ENCODE assay signal across 8 cellular contexts in the genomic region with DNA sequence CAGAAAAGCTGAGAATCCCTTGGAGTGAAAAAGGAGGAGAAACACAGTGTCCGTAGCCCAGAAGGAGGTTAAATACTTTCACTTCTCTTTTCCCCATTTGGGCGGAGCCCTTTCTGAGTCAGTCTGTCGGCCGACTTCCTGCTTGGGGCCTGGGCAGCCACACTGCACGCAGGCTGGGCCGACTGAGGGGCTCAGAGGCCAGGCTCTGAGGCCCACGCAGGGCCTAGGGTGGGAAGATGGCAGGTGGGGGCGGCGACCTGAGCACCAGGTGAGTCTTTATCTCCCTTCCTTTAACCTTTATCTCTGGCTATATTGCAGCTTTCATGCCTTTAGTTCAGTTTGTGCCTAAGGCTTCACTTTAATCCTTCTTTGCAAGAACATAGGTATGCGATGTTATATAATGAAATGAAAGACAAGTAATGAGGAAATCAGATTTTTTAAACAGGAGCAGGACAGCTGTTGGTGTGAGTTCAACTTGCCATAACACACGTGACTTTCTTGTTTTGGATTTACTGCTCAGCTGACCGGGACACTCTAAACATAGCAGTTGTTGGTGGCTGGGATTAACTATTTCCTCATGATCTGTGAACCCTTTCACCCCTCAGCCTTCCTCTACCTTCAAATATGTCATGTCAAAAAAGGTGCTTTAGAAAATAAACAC. TPM values are rescaled to one million over a fixed set of nuclear protein-coding genes. Genes with fewer than 3 reads are reported as not detected.
A peak's percentile ranks its signal among the peaks of the same experiment; 100 is the strongest.
DNase-seq lines count a peak whose midpoint lies in the region; ATAC-seq, FAIRE-seq and TF ChIP-seq lines count a peak whose summit lies in the region.

A gene (plus strand): TSS at position 141 of the 661 bp plus-strand sequence. CDS start 96 bp downstream, at position 237.

- peaks cover 52% of the 10 kb centered on the region for H3K79me2 ChIP-seq in OCI-LY3 (ENCODE audit: low read length)

- intact Hi-C loops in pancreas (cut with DNase I): no loop called here

- H3K4me1 ChIP-seq in OCI-LY3 (ENCODE audit: low read length): peaks cover 27% of the 10 kb centered on the region
- peaks cover 13 to 29% (median 27%) of the 10 kb centered on the region in 3 donors for H3K4me1 ChIP-seq in pancreas
- peaks cover 3 to 76% (median 23%) of the 10 kb centered on the region in 4 donors for H3K4me1 ChIP-seq in tibial nerve

- ATAC-seq in GM18505 (IDR thresholded peaks at IDR 0.05; ENCODE audit: unreplicated experiment) (peak; percentile 72), HG02884 (IDR thresholded peaks at IDR 0.05; ENCODE audit: unreplicated experiment) (peak; percentile 68), pancreas (peak; percentile 83 to 90 (median 86))

- no peak within 1 kb of the TSS for H3K4me3 Mint-ChIP-seq in glutamatergic neuron (ENCODE audit: unreplicated experiment)

- no peak for FAIRE-seq in pancreas (lab: Jason Lieb, UNC)

- DNase-seq in activated T-cell treated with anti-CD3 and anti-CD28 coated beads for 4 hours: peak; percentile 70
- DNase-seq in fibroblast of gingiva (ENCODE audit: low read depth): peak; percentile 75
- DNase-seq in pancreas: peak; percentile 68 to 86 (median 76)
- DNase-seq in tibial nerve (ENCODE audit: low spot score in 2 of 2): peak; percentile 52 to 75
- no peak for DNase-seq in glutamatergic neuron

- no peak within 1 kb of the TSS for H3K27ac Mint-ChIP-seq in glutamatergic neuron (ENCODE audit: unreplicated experiment)

- no peaks in the 10 kb centered on the region for H3K9me3 ChIP-seq in OCI-LY3 (ENCODE audit: insufficient read depth, low read length)
- H3K9me3 ChIP-seq in pancreas: no peaks in the 10 kb centered on the region
- H3K9me3 ChIP-seq in tibial nerve: no peaks in the 10 kb centered on the region

- H3K4me3 ChIP-seq in OCI-LY3 (ENCODE audit: low read length) (peak within 1 kb of the TSS; percentile 86), pancreas (peak within 1 kb of the TSS; percentile 24 to 54 (median 42)), tibial nerve (peak within 1 kb of the TSS; percentile 38 to 63 (median 54))

- H3K27me3 ChIP-seq in OCI-LY3 (ENCODE audit: low read depth, low read length): no peaks in the 10 kb centered on the region
- no peaks in the 10 kb centered on the region for H3K27me3 ChIP-seq in pancreas
- H3K27me3 ChIP-seq in tibial nerve: no peaks in the 10 kb centered on the region

- no peaks in the 10 kb centered on the region for H3K36me3 Mint-ChIP-seq in glutamatergic neuron (ENCODE audit: unreplicated experiment)

- TF ChIP-seq EP300 in tibial nerve (IDR thresholded peaks at IDR 0.05): peak in 1 of 2 donors; percentile 93

- TF ChIP-seq POLR2A in GM18505 (IDR thresholded peaks at IDR 0.05; ENCODE audit: borderline replicate concordance, extremely low read depth, insufficient read depth, insufficient read length): peak; percentile 95
- peak; percentile 57 to 63 for TF ChIP-seq POLR2A in tibial nerve (IDR thresholded peaks at IDR 0.05)

- H4K20me1 ChIP-seq in OCI-LY3 (ENCODE audit: insufficient read depth, low read length): peaks cover 32% of the 10 kb centered on the region; the same call in 1 of the 2 replicates

- whole genome bisulfite sequencing in pancreas, 2 donors: 1% methylated on average over 12 of the region's 12 CpGs
- WGBS in tibial nerve, 2 donors: 7 to 8% methylated on average over 12 of the region's 12 CpGs

- H3K9me3 Mint-ChIP-seq in glutamatergic neuron (ENCODE audit: unreplicated experiment): peaks cover 1% of the 10 kb centered on the region

- H3K27ac ChIP-seq in OCI-LY3 (ENCODE audit: low read length) (peak within 1 kb of the TSS; percentile 90), pancreas (peak within 1 kb of the TSS; percentile 81 to 96 (median 88)), tibial nerve (peak within 1 kb of the TSS; percentile 84 to 98 (median 91))

- H3K36me3 ChIP-seq in OCI-LY3 (replicated peaks; ENCODE audit: low read depth, low read length): peaks cover 15% of the 10 kb centered on the region
- no peaks in the 10 kb centered on the region for H3K36me3 ChIP-seq in pancreas
- H3K36me3 ChIP-seq in tibial nerve: no peaks in the 10 kb centered on the region

- TF ChIP-seq CTCF in OCI-LY3 (IDR thresholded peaks at IDR 0.05; ENCODE audit: low read depth, low read length) (no peak), pancreas (IDR thresholded peaks at IDR 0.05) (no peak), tibial nerve (IDR thresholded peaks at IDR 0.05) (no peak), glutamatergic neuron (IDR thresholded peaks at IDR 0.05; ENCODE audit: partially characterized antibody, unreplicated experiment) (no peak)

- peak within 1 kb of the TSS; percentile 90 for H3K9ac ChIP-seq in OCI-LY3 (ENCODE audit: low read length)

- peaks cover 5% of the 10 kb centered on the region for H3K27me3 Mint-ChIP-seq in glutamatergic neuron (ENCODE audit: unreplicated experiment)

- peak within 1 kb of the TSS; percentile 94 for H3K4me2 ChIP-seq in OCI-LY3 (ENCODE audit: low read length)

- no peak within 1 kb of the TSS for H2AFZ ChIP-seq in OCI-LY3 (ENCODE audit: low read depth, low read length)

- H3K4me1 Mint-ChIP-seq in glutamatergic neuron (ENCODE audit: low read depth, unreplicated experiment): no peaks in the 10 kb centered on the region

RNA-seq across cellular contexts. Expression of the gene that starts here (rescaled TPM):
- total RNA-seq in pancreas (10 to 100 TPM; 30.7 to 66.8 (median 42.2) TPM), tibial nerve (100 to 1,000 TPM in 2 of 4 donors, 10 to 100 TPM in 2; 84.1 to 126 (median 108) TPM), glutamatergic neuron (ENCODE audit: unreplicated experiment) (not detected)
- 10 to 100 TPM; 24.6 to 32.2 TPM for polyA plus RNA-seq in pancreas

Comparison
In these comparisons a context has a peak if more than half of its experiments do, and no peak if none do; other contexts are left out.
1. RNA of the gene that starts here (total RNA-seq): 84.1 to 126 TPM in tibial nerve and 30.7 to 66.8 TPM in pancreas; not detected in glutamatergic neuron (single experiment); every median in the first group is over 10 times any median in the second.
2. Peak in every context shown above with its lines, with median percentiles within 50 percentile points of each other: ATAC-seq, H3K27ac ChIP-seq and H3K4me3 ChIP-seq.